Comparison of ENCODE assay signal across 8 cellular contexts in genomic region chr12:107990325-107990724, GRCh38.
DNase-seq lines count a peak whose midpoint lies in the region; ATAC-seq lines count a peak whose summit lies in the region.

No MANE protein-coding gene starts in this region.

- DNase-seq in SIG-M5 treated with dmso at 0.1 percent for 504 hours (lab: John Stamatoyannopoulos, UW; ENCODE audit: unreplicated experiment) (peak; percentile 24), SIG-M5 (lab: John Stamatoyannopoulos, UW) (no peak), NCI-H2227 treated with DMSO at 0.1 percent for 48 hours (lab: John Stamatoyannopoulos, UW) (peak; percentile 55), activated T-cell treated with anti-CD3 and anti-CD28 coated beads for 4 hours (peak; percentile 1), iPS DF 19.7 (ENCODE audit: low read depth, low spot score) (peak; percentile 38)
- peak in 2 of 3 experiments; percentile 1 to 15 for DNase-seq in stimulated activated CD4-positive, alpha-beta T cell treated with anti-CD3 and anti-CD28 coated beads, TNF-alpha, amount 100 ng/mL, for 24 hours (ENCODE audit: low read depth in 3 of 3)

- ATAC-seq in HG03342 (IDR thresholded peaks at IDR 0.05; ENCODE audit: unreplicated experiment): no peak
- ATAC-seq in HG03378 (IDR thresholded peaks at IDR 0.05; ENCODE audit: unreplicated experiment): no peak
